Comparison of ENCODE assay signal across 8 cellular contexts in genomic region chr4:152938237-152938969, GRCh38. TPM values are rescaled to one million over a fixed set of nuclear protein-coding genes. Genes with fewer than 3 reads are reported as not detected.
DNase-seq lines count a peak whose midpoint lies in the region; ATAC-seq, FAIRE-seq and TF ChIP-seq lines count a peak whose summit lies in the region.

No MANE protein-coding gene starts in this region.

- no peak for TF ChIP-seq CTCF in CD8-positive, alpha-beta T cell (IDR thresholded peaks at IDR 0.05)
- TF ChIP-seq CTCF in endothelial cell of umbilical vein (IDR thresholded peaks at IDR 0.05; ENCODE audit: extremely low read depth in 1 of 2, insufficient read depth in 1 of 2, low read depth in 1 of 2, low read length in 2 of 2), result no peak
- TF ChIP-seq CTCF in neutrophil (IDR thresholded peaks at IDR 0.05), result no peak

- no peaks in the 10 kb centered on the region for H4K20me1 ChIP-seq in endothelial cell of umbilical vein (replicated peaks; ENCODE audit: control insufficient read depth, extremely low read depth, insufficient read depth, low read length)

- FAIRE-seq in endothelial cell of umbilical vein (lab: Jason Lieb, UNC), result no peak

- H3K36me3 Mint-ChIP-seq in CD8-positive, alpha-beta T cell, result no peaks in the 10 kb centered on the region

- H3K4me2 ChIP-seq in endothelial cell of umbilical vein (ENCODE audit: insufficient read depth, low read length), result peak overlapping the region; percentile 85

- peak overlapping the region; percentile 53 for H3K4me3 ChIP-seq in CD8-positive, alpha-beta T cell (ENCODE audit: low read depth, low read length)
- peak overlapping the region; percentile 29 to 57 (median 49) for H3K4me3 ChIP-seq in endothelial cell of umbilical vein (replicated peaks in 1 of 3; ENCODE audit: insufficient read depth in 1 of 3, low read depth in 1 of 3, low read length in 3 of 3)
- H3K4me3 ChIP-seq in neutrophil (ENCODE audit: low read depth in 1 of 2, low read length in 1 of 2), result peak overlapping the region; percentile 52 to 73

- no peaks in the 10 kb centered on the region for H3K79me2 ChIP-seq in endothelial cell of umbilical vein (ENCODE audit: control insufficient read depth, insufficient read depth, low read length)

- dilution Hi-C loops in endothelial cell of umbilical vein (cut with MboI; ENCODE audit: extremely low pct_ligation_motif_present, low sequenced_read_pairs), result no loop called here

- H3K36me3 ChIP-seq in CD8-positive, alpha-beta T cell (ENCODE audit: insufficient read depth, low read length), result no peaks in the 10 kb centered on the region
- H3K36me3 ChIP-seq in endothelial cell of umbilical vein (ENCODE audit: control insufficient read depth in 2 of 2, extremely low read depth in 1 of 2, insufficient read depth in 2 of 2, low read length in 2 of 2) (no peaks in the 10 kb centered on the region), neutrophil (no peaks in the 10 kb centered on the region)

- POLR2A ChIA-PET in CD8-positive, alpha-beta T cell (lab: Charles Lee), result no interaction called here
- POLR2A ChIA-PET in endothelial cell of umbilical vein (lab: Charles Lee), result interaction anchor here (0.6 kb wide), 1 partner anchor 23 kb away, joined by 3 read pairs; no protein-coding TSS in a partner anchor

- H3K9me3 ChIP-seq in CD8-positive, alpha-beta T cell (ENCODE audit: low read length), result no peaks in the 10 kb centered on the region
- H3K9me3 ChIP-seq in endothelial cell of umbilical vein (replicated peaks; ENCODE audit: control insufficient read depth, insufficient read depth, low read length) (no peaks in the 10 kb centered on the region), neutrophil (no peaks in the 10 kb centered on the region)

- CTCF ChIA-PET in CD8-positive, alpha-beta T cell (lab: Charles Lee), result no interaction called here
- CTCF ChIA-PET in endothelial cell of umbilical vein (lab: Charles Lee), result interaction anchor here (1.5 kb wide), 2 partner anchors 10 to 437 kb away, joined by 3 to 5 read pairs; no protein-coding TSS in a partner anchor

- H3K27ac Mint-ChIP-seq in CD8-positive, alpha-beta T cell, result no peak overlapping the region

- peak overlapping the region; percentile 81 for H3K4me3 Mint-ChIP-seq in CD8-positive, alpha-beta T cell

- no peak overlapping the region for H3K9ac ChIP-seq in endothelial cell of umbilical vein (replicated peaks; ENCODE audit: extremely low read depth, insufficient read depth, low read length)

- peaks cover 46% of the 10 kb centered on the region for H3K27me3 Mint-ChIP-seq in CD8-positive, alpha-beta T cell (ENCODE audit: low read depth)

- in situ Hi-C loops in KBM-7 (cut with MboI; ENCODE audit: low pct_unique_long_range_greater_than_20kb, low sequenced_read_pairs), result no loop called here

- no peak for DNase-seq in CD8-positive, alpha-beta T cell
- DNase-seq in NCI-H2029 (lab: John Stamatoyannopoulos, UW) (peak; percentile 79), endothelial cell of umbilical vein (ENCODE audit: low read depth, low spot score) (no peak), iPS-NIHi7 (ENCODE audit: extremely low spot score) (no peak), NCI-H345 treated with DMSO at 0.1 percent for 48 hours (lab: John Stamatoyannopoulos, UW; ENCODE audit: unreplicated experiment) (no peak), KBM-7 (no peak)
- no peak for DNase-seq in stimulated activated CD4-positive, alpha-beta T cell treated with anti-CD3 and anti-CD28 coated beads, Interleukin-15, amount 100 ng/mL, for 24 hours

- no peak overlapping the region for H3K27ac ChIP-seq in CD8-positive, alpha-beta T cell (ENCODE audit: low read depth, low read length)
- no peak overlapping the region for H3K27ac ChIP-seq in endothelial cell of umbilical vein (ENCODE audit: insufficient read depth, low read depth, low read length)
- no peak overlapping the region for H3K27ac ChIP-seq in neutrophil

- ATAC-seq in CD8-positive, alpha-beta T cell, result no peak

- intact Hi-C loops in CD8-positive, alpha-beta T cell (cut with DNase I, micrococcal nuclease), result no loop called here
- intact Hi-C loops in endothelial cell of umbilical vein (cut with micrococcal nuclease), result loop anchor here (1.0 to 10.0 kb wide), 3 partner anchors 23 to 186 kb away; no protein-coding TSS in a partner anchor

- H3K9me1 ChIP-seq in endothelial cell of umbilical vein (replicated peaks; ENCODE audit: control insufficient read depth, extremely low read depth, insufficient read depth, low read length), result no peaks in the 10 kb centered on the region

- BruUV-seq in endothelial cell of umbilical vein (replicated peaks; lab: Mats Ljungman, UMichigan), result no TSS peak

- H3K27me3 ChIP-seq in CD8-positive, alpha-beta T cell (ENCODE audit: insufficient read depth, low read length), result no peaks in the 10 kb centered on the region
- peaks cover 54 to 74% of the 10 kb centered on the region in 2 experiments for H3K27me3 ChIP-seq in endothelial cell of umbilical vein (ENCODE audit: control insufficient read depth in 2 of 2, insufficient read depth in 2 of 2, low read length in 2 of 2)
- peaks cover 100% of the 10 kb centered on the region for H3K27me3 ChIP-seq in neutrophil

- no peaks in the 10 kb centered on the region for H3K9me3 Mint-ChIP-seq in CD8-positive, alpha-beta T cell

- H3K4me1 ChIP-seq in CD8-positive, alpha-beta T cell (ENCODE audit: insufficient read depth, low read length), result peaks cover 7% of the 10 kb centered on the region
- H3K4me1 ChIP-seq in endothelial cell of umbilical vein (ENCODE audit: control insufficient read depth, extremely low read depth, insufficient read depth, low read length), result peaks cover 17% of the 10 kb centered on the region
- H3K4me1 ChIP-seq in neutrophil (ENCODE audit: control insufficient read depth in 1 of 2, insufficient read depth in 1 of 2, low read depth in 1 of 2, low read length in 1 of 2), result peaks cover 21 to 30% of the 10 kb centered on the region in 2 experiments

- no peak overlapping the region for H2AFZ ChIP-seq in endothelial cell of umbilical vein (ENCODE audit: low read depth, low read length)

- H3K4me1 Mint-ChIP-seq in CD8-positive, alpha-beta T cell (ENCODE audit: low read depth), result peaks cover 17% of the 10 kb centered on the region

- TF ChIP-seq POLR2A in endothelial cell of umbilical vein (IDR thresholded peaks at IDR 0.05; ENCODE audit: low read depth, low read length), result no peak

TF ChIP-seq in endothelial cell of umbilical vein, 7 proteins besides CTCF, POLR2A, EP300 and RAD21:
- TF ChIP-seq JUN (IDR thresholded peaks at IDR 0.05; ENCODE audit: borderline replicate concordance, insufficient read depth, insufficient read length, low read depth) (no peak), POLR2AphosphoS5 (IDR thresholded peaks at IDR 0.05; ENCODE audit: insufficient read depth, low read depth, low read length) (no peak), FOS (IDR thresholded peaks at IDR 0.05; ENCODE audit: borderline replicate concordance, insufficient read depth, low read length) (no peak), EZH2 (IDR thresholded peaks at IDR 0.05; ENCODE audit: borderline replicate concordance, low read depth, low read length, severe bottlenecking) (no peak), GATA2 (IDR thresholded peaks at IDR 0.05; ENCODE audit: insufficient read depth, insufficient read length, low read depth, low read length) (no peak), MAX (IDR thresholded peaks at IDR 0.05; ENCODE audit: insufficient read depth, insufficient read length) (no peak), MYC (IDR thresholded peaks at IDR 0.05; ENCODE audit: low read depth, low read length) (no peak)
TF ChIP-seq in endothelial cell of umbilical vein: peak in this region for 0.

RNA-seq across cellular contexts. Expression of gene FHDC1, which starts 2.3 kb away (rescaled TPM):
- under 1 TPM in 1 of 2 experiments, not detected in 1; 0.08 TPM for total RNA-seq in CD8-positive, alpha-beta T cell
- 0.12 and 0.18 TPM in 2 replicates for total RNA-seq in endothelial cell of umbilical vein
- polyA plus RNA-seq in endothelial cell of umbilical vein, result 0.03 and 0.06 TPM in 2 replicates
- 0.03 and 0.04 TPM in 2 replicates for polyA plus RNA-seq in endothelial cell of umbilical vein (2011; cell fraction: cytosol; rRNA removed)
- 0.21 and 0.32 TPM in 2 replicates for polyA plus RNA-seq in endothelial cell of umbilical vein (2011; cell fraction: nucleus; rRNA removed)
- polyA plus RNA-seq in endothelial cell of umbilical vein (2012), result 0.04 and 0.07 TPM in 2 replicates
- polyA minus RNA-seq in endothelial cell of umbilical vein, result 0.13 and 0.27 TPM in 2 replicates
- polyA minus RNA-seq in endothelial cell of umbilical vein (2011; cell fraction: cytosol; rRNA and poly(A)+ RNA removed), result not detected
- 0.19 TPM in 1 of 2 replicates, not detected in the other for polyA minus RNA-seq in endothelial cell of umbilical vein (2011; cell fraction: nucleus; rRNA and poly(A)+ RNA removed)
